Comparison of ENCODE assay signal across 18 cellular contexts in genomic region chr14:72129283-72129682, GRCh38.
DNase-seq lines count a peak whose midpoint lies in the region; ATAC-seq, FAIRE-seq and TF ChIP-seq lines count a peak whose summit lies in the region.
"Had no signal": no experiment of that assay in that cellular context is flagged by ENCODE, and none has a peak within 500 bp of the region (broad histone marks: within the 10 kb centered on the region; RNA-seq: fewer than 3 reads in every experiment).

No MANE protein-coding gene starts in this region.

- intact Hi-C loops in MCF 10A (cut with micrococcal nuclease) = no loop called here
- intact Hi-C loops in mammary epithelial cell (cut with micrococcal nuclease) = no loop called here
- intact Hi-C loops in breast epithelium (cut with DNase I; ENCODE audit: low total_unique reads) = loop anchor here (10.0 kb wide), 1 partner anchor 1034 kb away; no protein-coding TSS in a partner anchor

- H3K36me3 Mint-ChIP-seq in MCF 10A (ENCODE audit: insufficient read depth, unreplicated experiment) = no peaks in the 10 kb centered on the region

- H3K9me3 Mint-ChIP-seq in MCF 10A (ENCODE audit: unreplicated experiment) = no peaks in the 10 kb centered on the region
- H3K9me3 Mint-ChIP-seq: CD4-positive, alpha-beta T cell had no signal

- in situ Hi-C loops in mammary epithelial cell (cut with MboI; ENCODE audit: low sequenced_read_pairs in 2 of 2) = no loop called here

- no peak overlapping the region for H3K4me2 ChIP-seq in mammary epithelial cell (ENCODE audit: insufficient read depth, low read depth, low read length)

- no peaks in the 10 kb centered on the region for H4K20me1 ChIP-seq in mammary epithelial cell (ENCODE audit: insufficient read depth, low read length)

- H3K4me3 ChIP-seq in mammary epithelial cell (replicated peaks in 1 of 3; ENCODE audit: insufficient read depth in 1 of 3, low read depth in 2 of 3, low read length in 3 of 3) (no peak overlapping the region), LNCaP clone FGC (ENCODE audit: low read depth, low read length) (0 out of 2 replicates have a peak overlapping the region, but pooled peaks have one; percentile 5), breast epithelium (no peak overlapping the region), small intestine (ENCODE audit: low read depth in 1 of 2, low read length in 2 of 2) (no peak overlapping the region), tibial nerve (no peak overlapping the region)
- H3K4me3 ChIP-seq: K562, MG63 had no signal

- H3K27ac Mint-ChIP-seq in MCF 10A (ENCODE audit: low read depth, unreplicated experiment) = no peak overlapping the region
- H3K27ac Mint-ChIP-seq: CD4-positive, alpha-beta T cell had no signal

- ATAC-seq in GM18520 (IDR thresholded peaks at IDR 0.05; ENCODE audit: unreplicated experiment) = no peak
- ATAC-seq: K562 had no signal

- no peak overlapping the region for H3K4me3 Mint-ChIP-seq in MCF 10A (ENCODE audit: unreplicated experiment)
- H3K4me3 Mint-ChIP-seq: CD4-positive, alpha-beta T cell had no signal

- H3K27me3 Mint-ChIP-seq in MCF 10A (ENCODE audit: insufficient read depth, unreplicated experiment) = peaks cover 35% of the 10 kb centered on the region

- H3K79me2 ChIP-seq in mammary epithelial cell (ENCODE audit: insufficient read depth, low read length) = no peaks in the 10 kb centered on the region

- H3K9ac ChIP-seq in mammary epithelial cell (ENCODE audit: insufficient read depth, low read length) = no peak overlapping the region

- BruUV-seq in MCF 10A (replicated peaks; lab: Mats Ljungman, UMichigan) = no TSS peak
- no TSS peak for BruUV-seq in mammary epithelial cell (replicated peaks; lab: Mats Ljungman, UMichigan)

- no peak for TF ChIP-seq CTCF in MCF 10A (IDR thresholded peaks at IDR 0.05; ENCODE audit: unreplicated experiment)
- TF ChIP-seq CTCF in mammary epithelial cell (conservative IDR thresholded peaks at IDR 0.05 in 1 of 2, IDR thresholded peaks at IDR 0.05 in 1 of 2; ENCODE audit: extremely low read depth in 1 of 2, insufficient read depth in 1 of 2, low read depth in 1 of 2, low read length in 2 of 2) = no peak
- TF ChIP-seq CTCF in LNCaP clone FGC (IDR thresholded peaks at IDR 0.05; ENCODE audit: control insufficient read depth, extremely low read depth, insufficient read depth) = no peak
- no peak for TF ChIP-seq CTCF in breast epithelium (IDR thresholded peaks at IDR 0.05)
- no peak for TF ChIP-seq CTCF in tibial nerve (IDR thresholded peaks at IDR 0.05)

- H3K27ac ChIP-seq in mammary epithelial cell (ENCODE audit: insufficient read depth, low read depth, low read length) = no peak overlapping the region
- peak overlapping the region in 1 of 2 donors; percentile 0 for H3K27ac ChIP-seq in breast epithelium
- no peak overlapping the region for H3K27ac ChIP-seq in small intestine (ENCODE audit: low read depth in 1 of 2, low read length in 1 of 2)
- no peak overlapping the region for H3K27ac ChIP-seq in tibial nerve
- H3K27ac ChIP-seq: HL-60 had no signal

- H3K36me3 ChIP-seq in mammary epithelial cell (ENCODE audit: insufficient read depth, low read length) = no peaks in the 10 kb centered on the region
- no peaks in the 10 kb centered on the region for H3K36me3 ChIP-seq in breast epithelium
- no peaks in the 10 kb centered on the region for H3K36me3 ChIP-seq in small intestine (ENCODE audit: control insufficient read depth in 2 of 2, insufficient read depth in 2 of 2, low read length in 2 of 2)
- no peaks in the 10 kb centered on the region for H3K36me3 ChIP-seq in tibial nerve
- H3K36me3 ChIP-seq: MG63 had no signal

- H3K4me1 ChIP-seq in mammary epithelial cell (ENCODE audit: insufficient read depth, low read length) (no peaks in the 10 kb centered on the region), breast epithelium (no peaks in the 10 kb centered on the region), small intestine (ENCODE audit: control insufficient read depth in 2 of 2, insufficient read depth in 1 of 2, low read depth in 1 of 2, low read length in 1 of 2) (no peaks in the 10 kb centered on the region), tibial nerve (no peaks in the 10 kb centered on the region)

- TF ChIP-seq POLR2A in breast epithelium (IDR thresholded peaks at IDR 0.05) (no peak), tibial nerve (IDR thresholded peaks at IDR 0.05) (no peak)

- 98% methylated on average over 3 of the region's 3 CpGs for WGBS in mammary epithelial cell (ENCODE audit: low coverage, missing lambda C conversion rate)
- 67 to 76% (median 75%) methylated on average over 3 of the region's 3 CpGs for WGBS in small intestine, 3 donors
- 73 to 83% methylated on average over 3 of the region's 3 CpGs for WGBS in tibial nerve, 2 donors

- dilution Hi-C loops in mammary epithelial cell (cut with HindIII; ENCODE audit: low sequenced_read_pairs) = no loop called here

- H2AFZ ChIP-seq in mammary epithelial cell (ENCODE audit: low read depth, low read length) = no peak overlapping the region

- no peaks in the 10 kb centered on the region for H3K9me3 ChIP-seq in mammary epithelial cell (replicated peaks; ENCODE audit: insufficient read depth, low read length)
- H3K9me3 ChIP-seq in breast epithelium = peaks cover 0 to 3% of the 10 kb centered on the region in 2 donors
- no peaks in the 10 kb centered on the region for H3K9me3 ChIP-seq in small intestine (ENCODE audit: control insufficient read depth, low read depth)
- H3K9me3 ChIP-seq in tibial nerve = peaks cover 0 to 6% (median 0%) of the 10 kb centered on the region in 4 donors
- H3K9me3 ChIP-seq: MG63 had no signal

- TF ChIP-seq EP300 in tibial nerve (IDR thresholded peaks at IDR 0.05) = no peak

- H3K27me3 ChIP-seq in mammary epithelial cell (ENCODE audit: insufficient read depth, low read length) (no peaks in the 10 kb centered on the region), breast epithelium (no peaks in the 10 kb centered on the region), small intestine (ENCODE audit: control insufficient read depth in 2 of 2, insufficient read depth in 2 of 2, low read length in 2 of 2) (no peaks in the 10 kb centered on the region), tibial nerve (no peaks in the 10 kb centered on the region)
- H3K27me3 ChIP-seq: MG63 had no signal

- FAIRE-seq in small intestine (lab: Jason Lieb, UNC) = no peak
- FAIRE-seq: K562 had no signal

- CTCF ChIA-PET in MCF 10A (lab: Yijun Ruan, JAX) = no interaction called here
- CTCF ChIA-PET in mammary epithelial cell (lab: Charles Lee; ENCODE audit: low non-redundant PET) = no interaction called here

- POLR2A ChIA-PET in MCF 10A (lab: Yijun Ruan, JAX) = no interaction called here

- peak; percentile 5 for DNase-seq in MCF 10A (ENCODE audit: unreplicated experiment)
- DNase-seq in mammary epithelial cell = no peak
- peak; percentile 90 for DNase-seq in LNCaP clone FGC (ENCODE audit: low read depth)
- DNase-seq in breast epithelium (ENCODE audit: low spot score in 2 of 2) = peak; percentile 32 to 60
- DNase-seq in small intestine = peak; percentile 1
- DNase-seq in tibial nerve (ENCODE audit: low spot score in 2 of 2) = no peak
- DNase-seq in GDM1 (lab: John Stamatoyannopoulos, UW) = no peak
- DNase-seq: Calu3; CD4-positive, alpha-beta T cell; DND-41; GOT3; NCI-H1105; NCI-H187; NCI-H446 had no signal

- H3K4me1 Mint-ChIP-seq in MCF 10A (ENCODE audit: insufficient read depth, unreplicated experiment) = no peaks in the 10 kb centered on the region

Comparison
In these comparisons a context has a peak if more than half of its experiments do, and no peak if none do; other contexts are left out.
1. DNase-seq: peak in MCF 10A (single experiment), LNCaP clone FGC (single experiment), breast epithelium (2 of 2) and small intestine (single experiment); none in mammary epithelial cell (single experiment), tibial nerve (0 of 2) and GDM1 (single experiment).